In genomic region chr5:61919920-61920319, GRCh38 we compare ENCODE assay signal across 16 cellular contexts.
DNase-seq lines count a peak whose midpoint lies in the region; ATAC-seq and TF ChIP-seq lines count a peak whose summit lies in the region.
"Had no signal": no experiment of that assay in that cellular context is flagged by ENCODE, and none has a peak within 500 bp of the region (broad histone marks: within the 10 kb centered on the region; RNA-seq: fewer than 3 reads in every experiment).

No MANE protein-coding gene starts in this region.

- no peak overlapping the region for H3K27ac ChIP-seq in liver (ENCODE audit: low read depth in 1 of 2, low read length in 2 of 2)
- no peak overlapping the region for H3K27ac ChIP-seq in MM.1S (ENCODE audit: low read length)
- H3K27ac ChIP-seq in heart left ventricle: no peak overlapping the region
- H3K27ac ChIP-seq: HL-60 had no signal

- no peaks in the 10 kb centered on the region for H3K4me1 ChIP-seq in adipocyte (ENCODE audit: control insufficient read depth, insufficient read depth, low read length)
- H3K4me1 ChIP-seq in liver (ENCODE audit: control insufficient read depth in 4 of 4, insufficient read depth in 4 of 4, low read length in 3 of 4): no peaks in the 10 kb centered on the region
- no peaks in the 10 kb centered on the region for H3K4me1 ChIP-seq in MM.1S (ENCODE audit: low read length)
- H3K4me1 ChIP-seq in heart left ventricle: no peaks in the 10 kb centered on the region

- H3K9ac ChIP-seq in adipocyte (ENCODE audit: low read length) (no peak overlapping the region), liver (ENCODE audit: low read depth in 1 of 2, low read length in 2 of 2) (no peak overlapping the region), MM.1S (ENCODE audit: low read length) (no peak overlapping the region)

- no peak overlapping the region for H3K4me3 Mint-ChIP-seq in activated T-helper 2 cell treated with anti-CD3 and anti-CD28 coated beads, Interferon-gamma antibody, Interleukin-2, Interleukin-4, amounts not matched to agents 10 μg/mL and 5 μg/mL and 100 μg/mL, durations not matched to agents 14 hours and 24 hours and 36 hours (ENCODE audit: low read depth)
- H3K4me3 Mint-ChIP-seq: activated CD4-positive, alpha-beta T cell treated with anti-CD3 and anti-CD28 coated beads, Interleukin-2, amount 10 ng/mL, durations not matched to agents 7 days and 5 days; brain; mesothelial cell of epicardium had no signal

- no peaks in the 10 kb centered on the region for H3F3A ChIP-seq in MM.1S (ENCODE audit: insufficient read depth, low read length)

- no peaks in the 10 kb centered on the region for H4K20me1 ChIP-seq in MM.1S (ENCODE audit: insufficient read depth, low read length)

- no peaks in the 10 kb centered on the region for H3K27me3 Mint-ChIP-seq in activated T-helper 2 cell treated with anti-CD3 and anti-CD28 coated beads, Interferon-gamma antibody, Interleukin-2, Interleukin-4, amounts not matched to agents 10 μg/mL and 5 μg/mL and 100 μg/mL, durations not matched to agents 14 hours and 24 hours and 36 hours (ENCODE audit: low read depth)
- H3K27me3 Mint-ChIP-seq: progenitor cell of endocrine pancreas had no signal

- DNase-seq in DMS79 (lab: John Stamatoyannopoulos, UW) (peak; percentile 7), NCI-H2029 (lab: John Stamatoyannopoulos, UW) (peak; percentile 80), adipocyte (ENCODE audit: low read depth) (peak; percentile 65), MM.1S (no peak), heart left ventricle (no peak)
- no peak for DNase-seq in activated T-helper 2 cell treated with anti-CD3 and anti-CD28 coated beads, Interferon-gamma antibody, Interleukin-2, Interleukin-4, amounts not matched to agents 10 μg/mL and 5 μg/mL and 100 μg/mL, durations not matched to agents 14 hours and 24 hours and 36 hours (ENCODE audit: low spot score)
- DNase-seq: activated CD4-positive, alpha-beta T cell treated with anti-CD3 and anti-CD28 coated beads, Interleukin-2, amount 10 ng/mL, durations not matched to agents 7 days and 5 days; DMS 273 treated with DMSO at 0.1 percent for 48 hours; stimulated activated naive CD4-positive, alpha-beta T cell; T-helper 1 cell had no signal

- H3K27ac Mint-ChIP-seq in activated T-helper 2 cell treated with anti-CD3 and anti-CD28 coated beads, Interferon-gamma antibody, Interleukin-2, Interleukin-4, amounts not matched to agents 10 μg/mL and 5 μg/mL and 100 μg/mL, durations not matched to agents 14 hours and 24 hours and 36 hours: no peak overlapping the region
- H3K27ac Mint-ChIP-seq: activated CD4-positive, alpha-beta T cell treated with anti-CD3 and anti-CD28 coated beads, Interleukin-2, amount 10 ng/mL, durations not matched to agents 7 days and 5 days; brain; mesothelial cell of epicardium; progenitor cell of endocrine pancreas had no signal

- no peak for ATAC-seq in heart left ventricle
- ATAC-seq in HG03378 (IDR thresholded peaks at IDR 0.05; ENCODE audit: unreplicated experiment): no peak

- H3K9me3 ChIP-seq in adipocyte (ENCODE audit: control insufficient read depth, low read length) (no peaks in the 10 kb centered on the region), liver (ENCODE audit: control insufficient read depth in 4 of 4, low read length in 3 of 4) (no peaks in the 10 kb centered on the region), MM.1S (replicated peaks; ENCODE audit: insufficient read depth, low read length) (no peaks in the 10 kb centered on the region), heart left ventricle (no peaks in the 10 kb centered on the region)

- no peak overlapping the region for H3K4me3 ChIP-seq in adipocyte (ENCODE audit: low read length)
- no peak overlapping the region for H3K4me3 ChIP-seq in liver (ENCODE audit: low read depth in 1 of 3, low read length in 3 of 3)
- no peak overlapping the region for H3K4me3 ChIP-seq in MM.1S (ENCODE audit: low read length)
- no peak overlapping the region for H3K4me3 ChIP-seq in heart left ventricle

- no peak for TF ChIP-seq POLR2A in heart left ventricle (IDR thresholded peaks at IDR 0.05)

- no peak overlapping the region for H2AFZ ChIP-seq in MM.1S (ENCODE audit: low read length)

- WGBS in liver: 28% methylated on average over 6 of the region's 6 CpGs
- WGBS in heart left ventricle, 4 donors: 76 to 80% (median 78%) methylated on average over 6 of the region's 6 CpGs

- H3K9me3 Mint-ChIP-seq in activated T-helper 2 cell treated with anti-CD3 and anti-CD28 coated beads, Interferon-gamma antibody, Interleukin-2, Interleukin-4, amounts not matched to agents 10 μg/mL and 5 μg/mL and 100 μg/mL, durations not matched to agents 14 hours and 24 hours and 36 hours: no peaks in the 10 kb centered on the region
- H3K9me3 Mint-ChIP-seq: activated CD4-positive, alpha-beta T cell treated with anti-CD3 and anti-CD28 coated beads, Interleukin-2, amount 10 ng/mL, durations not matched to agents 7 days and 5 days; brain; mesothelial cell of epicardium had no signal

- no peaks in the 10 kb centered on the region for H3K36me3 Mint-ChIP-seq in activated T-helper 2 cell treated with anti-CD3 and anti-CD28 coated beads, Interferon-gamma antibody, Interleukin-2, Interleukin-4, amounts not matched to agents 10 μg/mL and 5 μg/mL and 100 μg/mL, durations not matched to agents 14 hours and 24 hours and 36 hours (ENCODE audit: low read depth)
- H3K36me3 Mint-ChIP-seq: brain, mesothelial cell of epicardium had no signal

- no peaks in the 10 kb centered on the region for H3K79me2 ChIP-seq in MM.1S (ENCODE audit: low read length)

- H3K36me3 ChIP-seq in adipocyte (ENCODE audit: control insufficient read depth, insufficient read depth, low read length, severe bottlenecking) (no peaks in the 10 kb centered on the region), liver (ENCODE audit: control insufficient read depth in 4 of 4, insufficient read depth in 3 of 4, low read depth in 1 of 4, low read length in 3 of 4) (no peaks in the 10 kb centered on the region), MM.1S (replicated peaks; ENCODE audit: insufficient read depth, low read length) (no peaks in the 10 kb centered on the region), heart left ventricle (no peaks in the 10 kb centered on the region)

- TF ChIP-seq CTCF in liver (IDR thresholded peaks at IDR 0.05; ENCODE audit: low read depth, low read length, missing input control) (no peak), MM.1S (IDR thresholded peaks at IDR 0.05; ENCODE audit: low read length) (no peak), heart left ventricle (IDR thresholded peaks at IDR 0.05) (no peak)

- H3K4me1 Mint-ChIP-seq in activated T-helper 2 cell treated with anti-CD3 and anti-CD28 coated beads, Interferon-gamma antibody, Interleukin-2, Interleukin-4, amounts not matched to agents 10 μg/mL and 5 μg/mL and 100 μg/mL, durations not matched to agents 14 hours and 24 hours and 36 hours (ENCODE audit: low read depth): no peaks in the 10 kb centered on the region
- H3K4me1 Mint-ChIP-seq: activated CD4-positive, alpha-beta T cell treated with anti-CD3 and anti-CD28 coated beads, Interleukin-2, amount 10 ng/mL, durations not matched to agents 7 days and 5 days had no signal

- H3K9me2 ChIP-seq in MM.1S (replicated peaks; ENCODE audit: insufficient read depth, low read length): no peaks in the 10 kb centered on the region

- TF ChIP-seq RAD21 in liver (IDR thresholded peaks at IDR 0.05): peak in 1 of 2 donors; percentile 39

- H3K4me2 ChIP-seq in MM.1S (ENCODE audit: low read depth, low read length): no peak overlapping the region

- H3K27me3 ChIP-seq in adipocyte (replicated peaks; ENCODE audit: control insufficient read depth, insufficient read depth, low read length) (peaks cover 14% of the 10 kb centered on the region), liver (ENCODE audit: control insufficient read depth in 4 of 4, insufficient read depth in 4 of 4, low read length in 3 of 4) (peaks cover 0 to 7% (median 0%) of the 10 kb centered on the region in 4 donors), MM.1S (replicated peaks; ENCODE audit: insufficient read depth, low read length) (no peaks in the 10 kb centered on the region), heart left ventricle (peaks cover 0 to 14% (median 0%) of the 10 kb centered on the region in 9 donors)

- intact Hi-C loops in heart left ventricle (cut with DNase I): no loop called here
- intact Hi-C loops in activated T-helper 2 cell treated with anti-CD3 and anti-CD28 coated beads, Interferon-gamma antibody, Interleukin-2, Interleukin-4, amounts not matched to agents 10 μg/mL and 5 μg/mL and 100 μg/mL, durations not matched to agents 14 hours and 24 hours and 36 hours (cut with micrococcal nuclease): no loop called here

TF ChIP-seq in liver, 16 proteins besides CTCF, POLR2A, EP300 and RAD21 (continues in another document):
- TF ChIP-seq NR2F2 (IDR thresholded peaks at IDR 0.05): no peak
- TF ChIP-seq RXRA (IDR thresholded peaks at IDR 0.05): peak; percentile 29 to 50
- peak; percentile 39 for TF ChIP-seq HNF4G (IDR thresholded peaks at IDR 0.05)
- no peak for TF ChIP-seq SP1 (IDR thresholded peaks at IDR 0.05)
- TF ChIP-seq FOXA2 (IDR thresholded peaks at IDR 0.05): peak; percentile 95
- TF ChIP-seq, protein P1, sequence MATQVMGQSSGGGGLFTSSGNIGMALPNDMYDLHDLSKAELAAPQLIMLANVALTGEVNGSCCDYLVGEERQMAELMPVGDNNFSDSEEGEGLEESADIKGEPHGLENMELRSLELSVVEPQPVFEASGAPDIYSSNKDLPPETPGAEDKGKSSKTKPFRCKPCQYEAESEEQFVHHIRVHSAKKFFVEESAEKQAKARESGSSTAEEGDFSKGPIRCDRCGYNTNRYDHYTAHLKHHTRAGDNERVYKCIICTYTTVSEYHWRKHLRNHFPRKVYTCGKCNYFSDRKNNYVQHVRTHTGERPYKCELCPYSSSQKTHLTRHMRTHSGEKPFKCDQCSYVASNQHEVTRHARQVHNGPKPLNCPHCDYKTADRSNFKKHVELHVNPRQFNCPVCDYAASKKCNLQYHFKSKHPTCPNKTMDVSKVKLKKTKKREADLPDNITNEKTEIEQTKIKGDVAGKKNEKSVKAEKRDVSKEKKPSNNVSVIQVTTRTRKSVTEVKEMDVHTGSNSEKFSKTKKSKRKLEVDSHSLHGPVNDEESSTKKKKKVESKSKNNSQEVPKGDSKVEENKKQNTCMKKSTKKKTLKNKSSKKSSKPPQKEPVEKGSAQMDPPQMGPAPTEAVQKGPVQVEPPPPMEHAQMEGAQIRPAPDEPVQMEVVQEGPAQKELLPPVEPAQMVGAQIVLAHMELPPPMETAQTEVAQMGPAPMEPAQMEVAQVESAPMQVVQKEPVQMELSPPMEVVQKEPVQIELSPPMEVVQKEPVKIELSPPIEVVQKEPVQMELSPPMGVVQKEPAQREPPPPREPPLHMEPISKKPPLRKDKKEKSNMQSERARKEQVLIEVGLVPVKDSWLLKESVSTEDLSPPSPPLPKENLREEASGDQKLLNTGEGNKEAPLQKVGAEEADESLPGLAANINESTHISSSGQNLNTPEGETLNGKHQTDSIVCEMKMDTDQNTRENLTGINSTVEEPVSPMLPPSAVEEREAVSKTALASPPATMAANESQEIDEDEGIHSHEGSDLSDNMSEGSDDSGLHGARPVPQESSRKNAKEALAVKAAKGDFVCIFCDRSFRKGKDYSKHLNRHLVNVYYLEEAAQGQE (IDR thresholded peaks at IDR 0.05): no peak
- peak in 1 of 2 donors; percentile 20 for TF ChIP-seq GABPA (IDR thresholded peaks at IDR 0.05 in 1 of 2, conservative IDR thresholded peaks at IDR 0.05 in 1 of 2)
- peak; percentile 84 to 87 for TF ChIP-seq HNF4A (conservative IDR thresholded peaks at IDR 0.05)
- peak; percentile 93 for TF ChIP-seq FOXA1 (IDR thresholded peaks at IDR 0.05)

Comparison
In these comparisons a context has a peak if more than half of its experiments do, and no peak if none do; other contexts are left out.
1. DNase-seq: peak in DMS79 (single experiment), NCI-H2029 (single experiment) and adipocyte (single experiment); none in MM.1S (single experiment), heart left ventricle (0 of 5) and activated T-helper 2 cell treated with anti-CD3 and anti-CD28 coated beads, Interferon-gamma antibody, Interleukin-2, Interleukin-4, amounts not matched to agents 10 μg/mL and 5 μg/mL and 100 μg/mL, durations not matched to agents 14 hours and 24 hours and 36 hours (single experiment).